Comparison of ENCODE assay signal across 8 cellular contexts in the genomic region with DNA sequence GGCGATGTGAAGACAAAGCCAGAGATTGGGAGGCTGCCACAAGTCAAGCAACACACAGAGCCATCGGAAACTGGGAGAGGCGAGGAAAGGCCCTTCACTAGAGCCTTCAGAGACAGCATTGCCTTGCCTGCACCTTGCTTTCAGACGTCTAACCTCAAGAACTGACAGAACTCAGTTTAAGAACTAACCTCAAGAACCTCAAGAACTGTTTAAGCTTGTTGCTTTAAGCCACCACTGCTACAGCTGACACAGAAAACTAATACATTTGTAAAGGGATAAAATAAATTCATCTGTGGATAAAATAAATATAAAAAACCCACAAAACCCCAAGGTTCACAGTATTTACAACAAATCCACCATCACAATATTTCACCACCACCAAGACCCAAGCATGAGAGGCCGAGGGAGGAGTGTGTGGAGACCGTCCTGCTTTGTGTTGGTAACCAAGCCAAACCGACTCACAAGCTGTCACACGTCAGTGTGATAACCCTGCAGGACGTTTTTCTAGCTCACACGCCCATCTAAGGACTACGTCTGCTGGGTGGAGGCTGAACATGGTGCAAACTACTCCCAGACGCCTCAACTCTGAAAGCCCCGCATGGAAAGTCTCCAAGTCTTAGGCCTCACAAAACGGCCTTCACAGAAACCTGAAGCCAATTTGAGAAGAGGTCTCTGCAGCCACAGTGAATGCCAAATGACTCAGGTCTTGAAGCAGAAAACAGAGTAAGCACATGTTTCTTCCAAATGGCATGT.
DNase-seq lines count a peak whose midpoint lies in the region; ATAC-seq and TF ChIP-seq lines count a peak whose summit lies in the region.

No MANE protein-coding gene starts in this region.

- CTCF ChIA-PET in IMR-90 (lab: Yijun Ruan, JAX) = interaction anchor here (0.6 to 0.8 kb wide), 2 partner anchors 70 to 249 kb away, joined by 3 read pairs; no protein-coding TSS in a partner anchor

- TF ChIP-seq RAD21 in IMR-90 (IDR thresholded peaks at IDR 0.05; ENCODE audit: low read length) = no peak

- no peaks in the 10 kb centered on the region for H3K9me3 Mint-ChIP-seq in activated T-cell treated with anti-CD3 and anti-CD28 coated beads, Interleukin-2, amount 50 U/mL, for 72 hours
- peaks cover 5% of the 10 kb centered on the region for H3K9me3 Mint-ChIP-seq in nephron progenitor cell

- H3K14ac ChIP-seq in IMR-90 (replicated peaks; ENCODE audit: low read depth, low read length) = no peak overlapping the region

- BruUV-seq in IMR-90 (replicated peaks; lab: Mats Ljungman, UMichigan) = no TSS peak

- H3K4me1 Mint-ChIP-seq in activated T-cell treated with anti-CD3 and anti-CD28 coated beads, Interleukin-2, amount 50 U/mL, for 72 hours (ENCODE audit: low read depth) = peaks cover 81% of the 10 kb centered on the region
- peaks cover 28% of the 10 kb centered on the region for H3K4me1 Mint-ChIP-seq in nephron progenitor cell

- peak overlapping the region; percentile 16 for H2AFZ ChIP-seq in IMR-90 (replicated peaks; ENCODE audit: low read length, poor library complexity)

- in situ Hi-C loops in IMR-90 (cut with MboI; ENCODE audit: low sequenced_read_pairs) = no loop called here

- peaks cover 0 to 1% of the 10 kb centered on the region in 2 donors for H3K36me3 Mint-ChIP-seq in activated T-cell treated with anti-CD3 and anti-CD28 coated beads, Interleukin-2, amount 50 U/mL, for 72 hours (ENCODE audit: insufficient read depth in 2 of 2)
- no peaks in the 10 kb centered on the region for H3K36me3 Mint-ChIP-seq in nephron progenitor cell (ENCODE audit: low read depth)

- no peak overlapping the region for H3K18ac ChIP-seq in IMR-90 (ENCODE audit: low read depth, low read length)

- H3K9me1 ChIP-seq in IMR-90 (ENCODE audit: insufficient read depth, low read length) = no peaks in the 10 kb centered on the region

- H2BK15ac ChIP-seq in IMR-90 (ENCODE audit: low read depth, low read length) = no peak overlapping the region

- no peak overlapping the region for H2AK5ac ChIP-seq in IMR-90 (ENCODE audit: low read depth, low read length)

- dilution Hi-C loops in IMR-90 (cut with HindIII; ENCODE audit: low sequenced_read_pairs, unreplicated experiment) = no loop called here

- H3K27me3 ChIP-seq in IMR-90 (ENCODE audit: control insufficient read depth, insufficient read depth, low read length) (peaks cover 39% of the 10 kb centered on the region), heart left ventricle (no peaks in the 10 kb centered on the region)

- H3K56ac ChIP-seq in IMR-90 (ENCODE audit: extremely low read depth, insufficient read depth, low read length) = no peak overlapping the region

- no peak overlapping the region for H3K4me3 ChIP-seq in IMR-90 (ENCODE audit: insufficient read depth, low read depth, low read length)
- H3K4me3 ChIP-seq in heart left ventricle = no peak overlapping the region

- H3K23ac ChIP-seq in IMR-90 (ENCODE audit: low read depth, low read length) = no peak overlapping the region

- H3K4me1 ChIP-seq in IMR-90 (ENCODE audit: control insufficient read depth, insufficient read depth, low read length) = peaks cover 6% of the 10 kb centered on the region
- H3K4me1 ChIP-seq in heart left ventricle = peaks cover 17 to 81% (median 52%) of the 10 kb centered on the region in 12 donors

- H3K4me3 Mint-ChIP-seq in activated T-cell treated with anti-CD3 and anti-CD28 coated beads, Interleukin-2, amount 50 U/mL, for 72 hours = peak overlapping the region; percentile 73 to 82
- no peak overlapping the region for H3K4me3 Mint-ChIP-seq in nephron progenitor cell

- TF ChIP-seq POLR2A in IMR-90 (IDR thresholded peaks at IDR 0.05; ENCODE audit: low read depth, low read length) = no peak
- no peak for TF ChIP-seq POLR2A in heart left ventricle (IDR thresholded peaks at IDR 0.05)

- H3K4ac ChIP-seq in IMR-90 (ENCODE audit: low read depth, low read length) = no peak overlapping the region

- no peaks in the 10 kb centered on the region for H3K79me1 ChIP-seq in IMR-90 (ENCODE audit: low read depth in 1 of 2, low read length in 2 of 2)

- no peak overlapping the region for H2BK20ac ChIP-seq in IMR-90 (ENCODE audit: low read depth, low read length)

- peaks cover 4% of the 10 kb centered on the region for H3K9me3 ChIP-seq in IMR-90 (ENCODE audit: control insufficient read depth, insufficient read depth, low read length)
- no peaks in the 10 kb centered on the region for H3K9me3 ChIP-seq in heart left ventricle

- no peak overlapping the region for H3K9ac ChIP-seq in IMR-90 (ENCODE audit: low read depth, low read length)

- ATAC-seq in IMR-90 (ENCODE audit: low read depth) (peak; percentile 87), heart left ventricle (peak; percentile 84 to 95 (median 93))
- peak; percentile 89 to 91 for ATAC-seq in activated T-cell treated with anti-CD3 and anti-CD28 coated beads, Interleukin-2, amount 50 U/mL, for 72 hours (replicated peaks in 1 of 2)

- no peak overlapping the region for H4K8ac ChIP-seq in IMR-90 (ENCODE audit: low read depth in 2 of 2, low read length in 2 of 2)

- TF ChIP-seq CTCF in IMR-90 (conservative IDR thresholded peaks at IDR 0.05; ENCODE audit: low read depth, low read length) (no peak), heart left ventricle (IDR thresholded peaks at IDR 0.05) (no peak), nephron progenitor cell (IDR thresholded peaks at IDR 0.05) (no peak)

- POLR2A ChIA-PET in IMR-90 (lab: Charles Lee; ENCODE audit: unreplicated experiment) = no interaction called here

- H4K5ac ChIP-seq in IMR-90 (ENCODE audit: low read depth, low read length) = no peak overlapping the region

- no CpG with 5 or more reads among the region's 14 CpGs for WGBS in IMR-90 (ENCODE audit: extremely low coverage in 2 of 2, insufficient read length in 1 of 2), 2 experiments
- WGBS in heart left ventricle, 4 donors = 36 to 44% (median 41%) methylated on average over 14 of the region's 14 CpGs

- H4K20me1 ChIP-seq in IMR-90 (ENCODE audit: insufficient read depth, low read length) = peaks cover 12% of the 10 kb centered on the region; the same call in 1 of the 2 replicates

- H3K27ac ChIP-seq in IMR-90 (ENCODE audit: insufficient read depth, low read length) (no peak overlapping the region), heart left ventricle (peak overlapping the region; percentile 25 to 86 (median 76))

- H3K27ac Mint-ChIP-seq in activated T-cell treated with anti-CD3 and anti-CD28 coated beads, Interleukin-2, amount 50 U/mL, for 72 hours = peak overlapping the region; percentile 32
- no peak overlapping the region for H3K27ac Mint-ChIP-seq in nephron progenitor cell

- no peak overlapping the region for H2BK120ac ChIP-seq in IMR-90 (ENCODE audit: low read depth, low read length)

- DNase-seq in IMR-90 (peak; percentile 91), heart left ventricle (peak in 4 of 5 donors; percentile 70 to 88 (median 76)), SW480 (ENCODE audit: low spot score) (no peak), nephron progenitor cell (no peak), Kasumi-1 (lab: John Stamatoyannopoulos, UW) (no peak), SK-N-DZ (ENCODE audit: low spot score) (no peak)
- DNase-seq in activated T-cell treated with anti-CD3 and anti-CD28 coated beads, Interleukin-2, amount 50 U/mL, for 72 hours = peak; percentile 76 to 83
- DNase-seq in stimulated activated CD8-positive, alpha-beta memory T cell treated with anti-CD3 and anti-CD28 coated beads, Interleukin-12 subunit alpha, Interleukin-12 subunit beta, amount 100 ng/mL, for 24 hours (ENCODE audit: extremely low read depth) = peak; percentile 41

- no peaks in the 10 kb centered on the region for H3K27me3 Mint-ChIP-seq in activated T-cell treated with anti-CD3 and anti-CD28 coated beads, Interleukin-2, amount 50 U/mL, for 72 hours (ENCODE audit: low read depth)
- H3K27me3 Mint-ChIP-seq in nephron progenitor cell (ENCODE audit: low read depth, poor library complexity) = peaks cover 11% of the 10 kb centered on the region

- no peak overlapping the region for H2AK9ac ChIP-seq in IMR-90 (replicated peaks; ENCODE audit: low read depth, low read length, poor library complexity)

- H3K36me3 ChIP-seq in IMR-90 (ENCODE audit: control insufficient read depth, insufficient read depth, low read length) (no peaks in the 10 kb centered on the region), heart left ventricle (peaks cover 0 to 84% (median 39%) of the 10 kb centered on the region in 9 donors)

- intact Hi-C loops in IMR-90 (cut with micrococcal nuclease) = loop anchor here (2.0 kb wide), 1 partner anchor 236 kb away; no protein-coding TSS in a partner anchor
- intact Hi-C loops in heart left ventricle (cut with DNase I) = loop anchor here in 6 of 10 donors (5.0 to 10.0 kb wide), 3 partner anchors 69 to 239 kb away; no protein-coding TSS in a partner anchor

- H3K4me2 ChIP-seq in IMR-90 (ENCODE audit: low read depth, low read length) = 0 out of 2 replicates have a peak overlapping the region, but pooled peaks have one; percentile 1

- no peak overlapping the region for H4K91ac ChIP-seq in IMR-90 (ENCODE audit: insufficient read depth, low read depth, low read length)

- H2BK5ac ChIP-seq in IMR-90 (ENCODE audit: low read depth, low read length, poor library complexity, severe bottlenecking) = no peak overlapping the region

TF ChIP-seq in IMR-90, 13 proteins besides CTCF, POLR2A, EP300 and RAD21 (continues in another document):
- TF ChIP-seq MAFK (IDR thresholded peaks at IDR 0.05; ENCODE audit: low read depth, low read length) (no peak), MXI1 (IDR thresholded peaks at IDR 0.05; ENCODE audit: borderline replicate concordance, low read depth, low read length) (peak; percentile 28; the same call in 1 of the 2 replicates), BHLHE40 (IDR thresholded peaks at IDR 0.05; ENCODE audit: low read depth, low read length) (peak; percentile 28; the same call in 1 of the 2 replicates), RCOR1 (IDR thresholded peaks at IDR 0.05; ENCODE audit: insufficient replicate concordance, low read length) (no peak), SMC3 (IDR thresholded peaks at IDR 0.05; ENCODE audit: low read depth, low read length) (no peak), CEBPB (IDR thresholded peaks at IDR 0.05; ENCODE audit: low read depth, low read length) (no peak; the same call in 1 of the 2 replicates), CHD1 (IDR thresholded peaks at IDR 0.05; ENCODE audit: low read depth, low read length) (no peak), NFE2L2 (IDR thresholded peaks at IDR 0.05; ENCODE audit: low read depth, low read length) (no peak)
- TF ChIP-seq, protein P1, sequence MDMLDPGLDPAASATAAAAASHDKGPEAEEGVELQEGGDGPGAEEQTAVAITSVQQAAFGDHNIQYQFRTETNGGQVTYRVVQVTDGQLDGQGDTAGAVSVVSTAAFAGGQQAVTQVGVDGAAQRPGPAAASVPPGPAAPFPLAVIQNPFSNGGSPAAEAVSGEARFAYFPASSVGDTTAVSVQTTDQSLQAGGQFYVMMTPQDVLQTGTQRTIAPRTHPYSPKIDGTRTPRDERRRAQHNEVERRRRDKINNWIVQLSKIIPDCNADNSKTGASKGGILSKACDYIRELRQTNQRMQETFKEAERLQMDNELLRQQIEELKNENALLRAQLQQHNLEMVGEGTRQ (IDR thresholded peaks at IDR 0.05; ENCODE audit: low read depth, low read length) = no peak

Comparison
In these comparisons a context has a peak if more than half of its experiments do, and no peak if none do; other contexts are left out.
1. DNase-seq: peak in IMR-90 (single experiment), activated T-cell treated with anti-CD3 and anti-CD28 coated beads, Interleukin-2, amount 50 U/mL, for 72 hours (2 of 2), heart left ventricle (4 of 5) and stimulated activated CD8-positive, alpha-beta memory T cell treated with anti-CD3 and anti-CD28 coated beads, Interleukin-12 subunit alpha, Interleukin-12 subunit beta, amount 100 ng/mL, for 24 hours (single experiment); none in SW480 (single experiment), nephron progenitor cell (single experiment), Kasumi-1 (0 of 2) and SK-N-DZ (single experiment).
2. Peak in every context shown above with its lines, with median percentiles within 50 percentile points of each other: ATAC-seq.